In the genomic region with DNA sequence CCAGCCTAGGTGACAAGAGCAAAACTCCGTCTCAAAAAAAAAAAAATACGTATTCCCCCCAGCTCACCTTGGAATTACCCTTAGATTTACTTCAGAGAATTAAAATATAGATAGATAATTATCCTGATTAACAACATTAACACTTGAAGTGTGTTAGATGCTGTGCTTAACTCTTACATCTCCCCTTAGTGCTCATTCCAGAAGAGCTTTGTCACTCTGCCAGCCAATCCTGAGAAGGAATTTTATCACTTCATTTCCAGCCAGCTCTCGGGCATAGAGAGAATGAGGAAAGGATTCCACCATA, we compare ENCODE assay signal across 9 cellular contexts. TPM values are rescaled to one million over a fixed set of nuclear protein-coding genes. Genes with fewer than 3 reads are reported as not detected.
A peak's percentile ranks its signal among the peaks of the same experiment; 100 is the strongest.
DNase-seq lines count a peak whose midpoint lies in the region; ATAC-seq and TF ChIP-seq lines count a peak whose summit lies in the region.
"Had no signal": no experiment of that assay in that cellular context is flagged by ENCODE, and none has a peak within 500 bp of the region (broad histone marks: within the 10 kb centered on the region; RNA-seq: fewer than 3 reads in every experiment).

No MANE protein-coding gene starts in this region.

- H3K4me3 ChIP-seq in foreskin fibroblast (ENCODE audit: low read depth in 1 of 2, low read length in 2 of 2) (peak overlapping the region; percentile 69 to 92), skeletal muscle cell (ENCODE audit: low read depth, low read length) (peak overlapping the region; percentile 39)

- no peak for ATAC-seq in T-cell (replicated peaks in 1 of 4)
- no peak for ATAC-seq in HG03025 (IDR thresholded peaks at IDR 0.05; ENCODE audit: low FRiP score, unreplicated experiment)

- peaks cover 12% of the 10 kb centered on the region for H3K36me3 ChIP-seq in ES-I3 (ENCODE audit: insufficient read depth, low read length)

- DNase-seq in T-cell = no peak
- DNase-seq in foreskin fibroblast = no peak
- DNase-seq in skeletal muscle cell (ENCODE audit: low read depth) = no peak
- DNase-seq in hippocampal formation (lab: John Stamatoyannopoulos, UW) = no peak
- no peak for DNase-seq in AG20443 (ENCODE audit: low spot score)
- DNase-seq in globus pallidus (ENCODE audit: low spot score) = no peak
- DNase-seq: NCI-H446 had no signal

- H3K9me3 ChIP-seq in ES-I3 (ENCODE audit: control insufficient read depth, insufficient read depth, low read length) = no peaks in the 10 kb centered on the region

- H3K9me3 Mint-ChIP-seq in T-cell = no peaks in the 10 kb centered on the region

- peak overlapping the region; percentile 69 for H3K9ac ChIP-seq in ES-I3 (ENCODE audit: low read depth, low read length)

- peaks cover 11% of the 10 kb centered on the region for H3K4me1 ChIP-seq in ES-I3 (ENCODE audit: insufficient read depth, low read length)

- H3K27ac Mint-ChIP-seq in T-cell = peak overlapping the region; percentile 74 to 77

- peaks cover 17% of the 10 kb centered on the region for H3K36me3 Mint-ChIP-seq in T-cell

- no peak for TF ChIP-seq CTCF in foreskin fibroblast (IDR thresholded peaks at IDR 0.05; ENCODE audit: low read depth, low read length)

- H3K4me1 Mint-ChIP-seq in T-cell = peaks cover 21 to 39% (median 24%) of the 10 kb centered on the region in 3 donors

- no peaks in the 10 kb centered on the region for H3K27me3 Mint-ChIP-seq in T-cell

- CTCF ChIA-PET in T-cell (lab: Charles Lee) = interaction anchor here (0.6 to 1.4 kb wide), 4 partner anchors 16 to 79 kb away, joined by 3 to 6 read pairs (median 3); partner anchors contain the start of genes ADAM15 (in 1 of the 2) and PBXIP1 (in 1 of the 2)

- no peak overlapping the region for H3K4me3 Mint-ChIP-seq in T-cell

- POLR2A ChIA-PET in T-cell (lab: Charles Lee) = interaction anchor here (0.5 to 0.7 kb wide), 3 partner anchors 13 to 72 kb away, joined by 3 read pairs; partner anchors contain the start of gene PBXIP1 (in 1 of the 2)

RNA-seq across cellular contexts. Expression of gene SHC1, which starts 1.6 kb away (rescaled TPM):
- total RNA-seq in T-cell = 10 to 100 TPM; 61.3 to 88.2 (median 76.8) TPM

RNA-seq across cellular contexts. Expression of gene CKS1B, which starts 2.3 kb away (rescaled TPM):
- total RNA-seq in T-cell = 10 to 100 TPM in 4 of 5 donors, 1 to 10 TPM in 1; 7.9 to 11.8 (median 10.3) TPM

RNA-seq across cellular contexts. Expression of gene PYGO2, which starts 10.6 kb away (rescaled TPM):
- 10 to 100 TPM; 36.0 to 70.8 (median 68.5) TPM for total RNA-seq in T-cell

RNA-seq across cellular contexts. Expression of gene FLAD1, which starts 11.0 kb away (rescaled TPM):
- total RNA-seq in T-cell = 10 to 100 TPM; 32.8 to 64.3 (median 53.4) TPM

RNA-seq across cellular contexts. Expression of gene PBXIP1, which starts 16.3 kb away (rescaled TPM):
- total RNA-seq in T-cell = 100 to 1,000 TPM; 299 to 450 (median 328) TPM
